Comparison of ENCODE assay signal across 8 cellular contexts in the genomic region with DNA sequence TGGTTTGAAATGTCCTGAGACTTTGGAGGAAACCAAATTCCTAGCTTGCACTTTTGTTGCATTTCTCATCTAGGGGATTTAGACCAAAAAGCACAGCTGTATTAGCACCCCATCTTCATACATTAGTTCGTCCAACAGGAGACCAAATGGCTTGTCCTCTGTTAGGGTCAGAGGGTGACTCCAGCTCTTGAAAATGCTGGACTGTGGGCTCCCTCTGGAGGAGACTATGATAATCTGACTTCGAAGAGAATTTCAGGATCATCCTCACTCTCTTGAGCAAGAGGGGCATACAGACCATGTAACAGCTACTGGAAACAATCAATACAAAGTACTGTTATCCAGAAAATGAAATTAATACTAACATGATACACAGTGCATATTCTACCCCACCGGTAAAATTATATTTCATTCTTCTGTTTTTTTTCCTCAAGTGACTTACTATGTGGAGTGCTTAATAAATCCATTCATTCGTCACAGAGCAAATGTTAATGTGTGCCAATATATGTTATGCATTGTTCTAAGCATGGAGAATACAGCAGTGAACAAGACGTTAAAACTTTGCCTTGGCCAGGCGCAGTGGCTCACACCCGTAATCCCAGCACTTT.
DNase-seq lines count a peak whose midpoint lies in the region; ATAC-seq, FAIRE-seq and TF ChIP-seq lines count a peak whose summit lies in the region.

No MANE protein-coding gene starts in this region.

- H3K36me3 ChIP-seq in A673 (ENCODE audit: insufficient read depth, low read length, poor library complexity, severe bottlenecking) (no peaks in the 10 kb centered on the region), liver (ENCODE audit: control insufficient read depth in 4 of 4, insufficient read depth in 3 of 4, low read depth in 1 of 4, low read length in 3 of 4) (no peaks in the 10 kb centered on the region)

- H3K4me1 ChIP-seq in A673 (ENCODE audit: insufficient read depth, low read length, poor library complexity, severe bottlenecking) (no peaks in the 10 kb centered on the region), liver (ENCODE audit: control insufficient read depth in 4 of 4, insufficient read depth in 4 of 4, low read length in 3 of 4) (no peaks in the 10 kb centered on the region)

- POLR2A ChIA-PET in A673 (lab: Charles Lee; ENCODE audit: low non-redundant PET) = no interaction called here

- H3K9ac ChIP-seq in liver (ENCODE audit: low read depth in 1 of 2, low read length in 2 of 2) = no peak overlapping the region

- peak; percentile 74 for FAIRE-seq in TTC549 (lab: Jason Lieb, UNC)

- H3K4me3 ChIP-seq in A673 (ENCODE audit: low read depth, low read length, poor library complexity, severe bottlenecking) (no peak overlapping the region), GM12865 (ENCODE audit: low read depth, low read length) (no peak overlapping the region), liver (ENCODE audit: low read depth in 1 of 3, low read length in 3 of 3) (no peak overlapping the region)

- peak; percentile 38 for DNase-seq in A673 (ENCODE audit: low spot score)
- peak; percentile 83 for DNase-seq in GM12865 (ENCODE audit: low read depth)
- DNase-seq in NCI-H146 (lab: John Stamatoyannopoulos, UW) = peak; percentile 57
- DNase-seq in dermis microvascular lymphatic vessel endothelial cell (ENCODE audit: low read depth in 2 of 2) = peak; percentile 83 to 84
- peak; percentile 4 to 6 for DNase-seq in stimulated activated CD8-positive, alpha-beta memory T cell treated with anti-CD3 and anti-CD28 coated beads, Interleukin-2, amount 100 ng/mL, for 1 hour (ENCODE audit: low read depth in 2 of 2)

- no TSS peak for BruUV-seq in A673 (replicated peaks; lab: Mats Ljungman, UMichigan)

- intact Hi-C loops in A673 (cut with micrococcal nuclease; ENCODE audit: unreplicated experiment) = loop anchor here (2.0 to 10.0 kb wide), 3 partner anchors 105 to 255 kb away; no protein-coding TSS in a partner anchor

- WGBS in liver = 37% methylated on average over 7 of the region's 7 CpGs

- H3K27ac ChIP-seq in A673 (ENCODE audit: low read depth, low read length, poor library complexity, severe bottlenecking) (no peak overlapping the region), liver (ENCODE audit: low read depth in 1 of 2, low read length in 2 of 2) (no peak overlapping the region)

- CTCF ChIA-PET in A673 (lab: Charles Lee) = interaction anchor here (0.7 to 1.1 kb wide), 5 partner anchors 17 to 263 kb away, joined by 3 to 6 read pairs (median 3); no protein-coding TSS in a partner anchor

- TF ChIP-seq CTCF in A673 (conservative IDR thresholded peaks at IDR 0.05; ENCODE audit: low read depth, low read length) (peak; percentile 69), GM12865 (IDR thresholded peaks at IDR 0.05; ENCODE audit: insufficient read depth, low read depth, low read length, missing control alignments) (peak; percentile 62), liver (IDR thresholded peaks at IDR 0.05; ENCODE audit: low read depth, low read length, missing input control) (peak; percentile 87)

- ATAC-seq in HG03442 (IDR thresholded peaks at IDR 0.05; ENCODE audit: unreplicated experiment) = no peak

- TF ChIP-seq RAD21 in liver (IDR thresholded peaks at IDR 0.05) = peak; percentile 100

- H3K27me3 ChIP-seq in A673 (replicated peaks; ENCODE audit: insufficient read depth, low read depth, low read length, poor library complexity) (no peaks in the 10 kb centered on the region), liver (ENCODE audit: control insufficient read depth in 4 of 4, insufficient read depth in 4 of 4, low read length in 3 of 4) (no peaks in the 10 kb centered on the region)

- H3K9me3 ChIP-seq in A673 (ENCODE audit: low read depth, low read length, poor library complexity, severe bottlenecking) (no peaks in the 10 kb centered on the region), liver (ENCODE audit: control insufficient read depth in 4 of 4, low read length in 3 of 4) (peaks cover 0 to 4% (median 0%) of the 10 kb centered on the region in 4 donors)

TF ChIP-seq in liver, 16 proteins besides CTCF, POLR2A, EP300 and RAD21:
- no peak for TF ChIP-seq SP1 (IDR thresholded peaks at IDR 0.05)
- no peak for TF ChIP-seq TAF1 (conservative IDR thresholded peaks at IDR 0.05)
- TF ChIP-seq NR2F2 (IDR thresholded peaks at IDR 0.05) = peak; percentile 95
- TF ChIP-seq RXRA (IDR thresholded peaks at IDR 0.05) = peak in 1 of 2 donors; percentile 61
- TF ChIP-seq EGR1 (IDR thresholded peaks at IDR 0.05; ENCODE audit: low read depth in 2 of 2) = no peak
- no peak for TF ChIP-seq JUND (IDR thresholded peaks at IDR 0.05)
- TF ChIP-seq GABPA (IDR thresholded peaks at IDR 0.05 in 1 of 2, conservative IDR thresholded peaks at IDR 0.05 in 1 of 2) = no peak
- TF ChIP-seq MAX (IDR thresholded peaks at IDR 0.05) = no peak
- peak; percentile 22 to 50 for TF ChIP-seq HNF4A (conservative IDR thresholded peaks at IDR 0.05)
- TF ChIP-seq, protein P1, sequence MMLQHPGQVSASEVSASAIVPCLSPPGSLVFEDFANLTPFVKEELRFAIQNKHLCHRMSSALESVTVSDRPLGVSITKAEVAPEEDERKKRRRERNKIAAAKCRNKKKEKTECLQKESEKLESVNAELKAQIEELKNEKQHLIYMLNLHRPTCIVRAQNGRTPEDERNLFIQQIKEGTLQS (IDR thresholded peaks at IDR 0.05) = no peak
- TF ChIP-seq HNF4G (IDR thresholded peaks at IDR 0.05) = no peak
- no peak for TF ChIP-seq YY1 (IDR thresholded peaks at IDR 0.05)
- TF ChIP-seq FOXA2 (IDR thresholded peaks at IDR 0.05) = no peak
- TF ChIP-seq, protein P2, sequence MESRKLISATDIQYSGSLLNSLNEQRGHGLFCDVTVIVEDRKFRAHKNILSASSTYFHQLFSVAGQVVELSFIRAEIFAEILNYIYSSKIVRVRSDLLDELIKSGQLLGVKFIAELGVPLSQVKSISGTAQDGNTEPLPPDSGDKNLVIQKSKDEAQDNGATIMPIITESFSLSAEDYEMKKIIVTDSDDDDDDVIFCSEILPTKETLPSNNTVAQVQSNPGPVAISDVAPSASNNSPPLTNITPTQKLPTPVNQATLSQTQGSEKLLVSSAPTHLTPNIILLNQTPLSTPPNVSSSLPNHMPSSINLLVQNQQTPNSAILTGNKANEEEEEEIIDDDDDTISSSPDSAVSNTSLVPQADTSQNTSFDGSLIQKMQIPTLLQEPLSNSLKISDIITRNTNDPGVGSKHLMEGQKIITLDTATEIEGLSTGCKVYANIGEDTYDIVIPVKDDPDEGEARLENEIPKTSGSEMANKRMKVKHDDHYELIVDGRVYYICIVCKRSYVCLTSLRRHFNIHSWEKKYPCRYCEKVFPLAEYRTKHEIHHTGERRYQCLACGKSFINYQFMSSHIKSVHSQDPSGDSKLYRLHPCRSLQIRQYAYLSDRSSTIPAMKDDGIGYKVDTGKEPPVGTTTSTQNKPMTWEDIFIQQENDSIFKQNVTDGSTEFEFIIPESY (IDR thresholded peaks at IDR 0.05) = no peak
- TF ChIP-seq, protein P3, sequence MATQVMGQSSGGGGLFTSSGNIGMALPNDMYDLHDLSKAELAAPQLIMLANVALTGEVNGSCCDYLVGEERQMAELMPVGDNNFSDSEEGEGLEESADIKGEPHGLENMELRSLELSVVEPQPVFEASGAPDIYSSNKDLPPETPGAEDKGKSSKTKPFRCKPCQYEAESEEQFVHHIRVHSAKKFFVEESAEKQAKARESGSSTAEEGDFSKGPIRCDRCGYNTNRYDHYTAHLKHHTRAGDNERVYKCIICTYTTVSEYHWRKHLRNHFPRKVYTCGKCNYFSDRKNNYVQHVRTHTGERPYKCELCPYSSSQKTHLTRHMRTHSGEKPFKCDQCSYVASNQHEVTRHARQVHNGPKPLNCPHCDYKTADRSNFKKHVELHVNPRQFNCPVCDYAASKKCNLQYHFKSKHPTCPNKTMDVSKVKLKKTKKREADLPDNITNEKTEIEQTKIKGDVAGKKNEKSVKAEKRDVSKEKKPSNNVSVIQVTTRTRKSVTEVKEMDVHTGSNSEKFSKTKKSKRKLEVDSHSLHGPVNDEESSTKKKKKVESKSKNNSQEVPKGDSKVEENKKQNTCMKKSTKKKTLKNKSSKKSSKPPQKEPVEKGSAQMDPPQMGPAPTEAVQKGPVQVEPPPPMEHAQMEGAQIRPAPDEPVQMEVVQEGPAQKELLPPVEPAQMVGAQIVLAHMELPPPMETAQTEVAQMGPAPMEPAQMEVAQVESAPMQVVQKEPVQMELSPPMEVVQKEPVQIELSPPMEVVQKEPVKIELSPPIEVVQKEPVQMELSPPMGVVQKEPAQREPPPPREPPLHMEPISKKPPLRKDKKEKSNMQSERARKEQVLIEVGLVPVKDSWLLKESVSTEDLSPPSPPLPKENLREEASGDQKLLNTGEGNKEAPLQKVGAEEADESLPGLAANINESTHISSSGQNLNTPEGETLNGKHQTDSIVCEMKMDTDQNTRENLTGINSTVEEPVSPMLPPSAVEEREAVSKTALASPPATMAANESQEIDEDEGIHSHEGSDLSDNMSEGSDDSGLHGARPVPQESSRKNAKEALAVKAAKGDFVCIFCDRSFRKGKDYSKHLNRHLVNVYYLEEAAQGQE (IDR thresholded peaks at IDR 0.05) = no peak
- no peak for TF ChIP-seq FOXA1 (IDR thresholded peaks at IDR 0.05)

Comparison
In these comparisons a context has a peak if more than half of its experiments do, and no peak if none do; other contexts are left out.
1. DNase-seq: peak in every context shown above with its lines; median percentile 84 in dermis microvascular lymphatic vessel endothelial cell; 83 in GM12865; 57 in NCI-H146; 38 in A673; 5 in stimulated activated CD8-positive, alpha-beta memory T cell treated with anti-CD3 and anti-CD28 coated beads, Interleukin-2, amount 100 ng/mL, for 1 hour.